Comparison of ENCODE assay signal across 13 cellular contexts in the genomic region with DNA sequence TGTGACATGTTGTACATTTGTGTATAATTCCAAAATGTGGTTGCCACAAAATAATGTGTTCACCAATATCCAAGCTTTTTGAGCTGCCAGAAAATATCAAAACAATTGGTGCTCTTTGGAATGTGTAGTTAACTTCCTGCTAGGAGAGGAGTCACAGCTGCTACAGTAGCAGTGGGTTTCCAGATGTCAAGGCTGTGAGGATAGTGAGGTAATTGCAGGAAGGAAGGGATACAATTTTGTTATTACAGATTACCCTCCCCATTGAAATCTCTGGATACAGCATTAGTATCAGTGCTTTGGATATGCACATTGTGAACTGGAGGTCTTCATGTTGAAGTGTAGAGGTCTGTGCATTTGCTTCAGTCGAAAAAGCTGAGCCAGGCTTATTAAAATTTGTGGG.
DNase-seq lines count a peak whose midpoint lies in the region; ATAC-seq, FAIRE-seq and TF ChIP-seq lines count a peak whose summit lies in the region.
"Had no signal": no experiment of that assay in that cellular context is flagged by ENCODE, and none has a peak within 500 bp of the region (broad histone marks: within the 10 kb centered on the region; RNA-seq: fewer than 3 reads in every experiment).

No MANE protein-coding gene starts in this region.

- H3K27me3 Mint-ChIP-seq in astrocyte (ENCODE audit: low read depth, unreplicated experiment) (no peaks in the 10 kb centered on the region), T-helper 17 cell (no peaks in the 10 kb centered on the region)

- H3K27ac Mint-ChIP-seq in astrocyte (ENCODE audit: unreplicated experiment) = peak overlapping the region; percentile 95
- H3K27ac Mint-ChIP-seq in T-helper 17 cell = no peak overlapping the region

- H3K4me3 ChIP-seq in astrocyte (ENCODE audit: insufficient read depth, low read depth, low read length) = no peak overlapping the region
- H3K4me3 ChIP-seq: pancreas, suprapubic skin had no signal

- in situ Hi-C loops in ACHN (cut with HindIII; ENCODE audit: low pct_ligation_motif_present, low pct_unique_long_range_greater_than_20kb, low sequenced_read_pairs) = no loop called here

- H3K4me2 ChIP-seq in astrocyte (ENCODE audit: low read length) = peak overlapping the region; percentile 23

- ATAC-seq in T-helper 17 cell = no peak

- no peaks in the 10 kb centered on the region for H3K9me3 Mint-ChIP-seq in astrocyte (ENCODE audit: unreplicated experiment)

- H3K36me3 ChIP-seq in astrocyte (ENCODE audit: insufficient read depth, low read length) = peaks cover 22% of the 10 kb centered on the region
- H3K36me3 ChIP-seq: pancreas, suprapubic skin had no signal

- no peak overlapping the region for H2AFZ ChIP-seq in astrocyte (ENCODE audit: low read depth, low read length)

- no peaks in the 10 kb centered on the region for H3K27me3 ChIP-seq in astrocyte (ENCODE audit: insufficient read depth, low read length)
- H3K27me3 ChIP-seq: pancreas, suprapubic skin had no signal

- no peak overlapping the region for H3K9ac ChIP-seq in astrocyte (ENCODE audit: low read length)

- H3K9me3 ChIP-seq in astrocyte (ENCODE audit: insufficient read depth, low read depth, low read length) (no peaks in the 10 kb centered on the region), T-helper 17 cell (ENCODE audit: control insufficient read depth, low read length, poor library complexity, severe bottlenecking) (no peaks in the 10 kb centered on the region)
- H3K9me3 ChIP-seq: pancreas, suprapubic skin had no signal

- H3K4me1 ChIP-seq in astrocyte (ENCODE audit: insufficient read depth, low read length) = peaks cover 43% of the 10 kb centered on the region
- H3K4me1 ChIP-seq: suprapubic skin had no signal

- peak overlapping the region; percentile 19 for H3K27ac ChIP-seq in astrocyte (ENCODE audit: low read depth, low read length)
- H3K27ac ChIP-seq: pancreas, suprapubic skin had no signal

- FAIRE-seq in HTR-8/SVneo (lab: Jason Lieb, UNC) = no peak
- FAIRE-seq in astrocyte (lab: Jason Lieb, UNC) = peak; percentile 34

- peaks cover 6% of the 10 kb centered on the region for H3K36me3 Mint-ChIP-seq in astrocyte (ENCODE audit: low read depth, unreplicated experiment)
- H3K36me3 Mint-ChIP-seq in T-helper 17 cell (ENCODE audit: low read depth) = no peaks in the 10 kb centered on the region

- H3K4me3 Mint-ChIP-seq in astrocyte (ENCODE audit: unreplicated experiment) (no peak overlapping the region), T-helper 17 cell (no peak overlapping the region)

- no peak for TF ChIP-seq CTCF in astrocyte (IDR thresholded peaks at IDR 0.05; ENCODE audit: insufficient read depth, low read depth, low read length)

- H3K4me1 Mint-ChIP-seq in astrocyte (ENCODE audit: low read depth, unreplicated experiment) (peaks cover 58% of the 10 kb centered on the region), T-helper 17 cell (peaks cover 2% of the 10 kb centered on the region)

- H3K79me2 ChIP-seq in astrocyte (ENCODE audit: insufficient read depth, low read length) = peaks cover 97% of the 10 kb centered on the region

- H4K20me1 ChIP-seq in astrocyte (ENCODE audit: insufficient read depth, low read length) = peaks cover 63% of the 10 kb centered on the region

- DNase-seq in DMS153 (lab: John Stamatoyannopoulos, UW) = peak; percentile 39
- peak; percentile 23 for DNase-seq in HTR-8/SVneo (ENCODE audit: insufficient read length, low spot score)
- DNase-seq in astrocyte (ENCODE audit: low read depth) = peak; percentile 69
- DNase-seq in left kidney (ENCODE audit: low read depth, low spot score) = peak; percentile 53
- DNase-seq in ureter (ENCODE audit: low spot score) = no peak
- no peak for DNase-seq in COLO829 (ENCODE audit: low spot score)
- no peak for DNase-seq in ACHN
- no peak for DNase-seq in T-helper 17 cell
- DNase-seq: amniotic stem cell, left cardiac atrium, MM.1S, pancreas had no signal

Comparison
In these comparisons a context has a peak if more than half of its experiments do, and no peak if none do; other contexts are left out.
1. DNase-seq: peak in DMS153 (single experiment), HTR-8/SVneo (single experiment), astrocyte (single experiment) and left kidney (single experiment); none in ureter (single experiment), COLO829 (single experiment), ACHN (single experiment) and T-helper 17 cell (0 of 3).